In the genomic region with DNA sequence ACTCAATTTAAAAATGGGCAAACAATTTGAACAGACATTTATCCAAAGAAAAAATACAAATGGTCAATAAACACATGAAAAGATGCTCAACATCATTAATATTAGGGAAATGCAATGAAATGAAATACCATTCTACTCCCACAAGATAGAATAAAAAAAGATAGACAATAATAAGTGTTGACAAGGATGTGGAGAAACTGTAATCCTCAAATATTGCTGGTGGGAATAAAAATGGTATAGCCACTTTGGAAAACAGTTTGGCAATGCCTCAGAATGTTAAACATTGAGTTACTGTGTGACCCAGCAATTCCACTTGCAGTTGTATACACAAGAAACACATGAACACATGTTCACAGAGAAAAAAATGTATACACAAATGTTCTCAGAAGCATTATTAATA, we compare ENCODE assay signal across 1 cellular context.
TF ChIP-seq lines count a peak whose summit lies in the region.

No MANE protein-coding gene starts in this region.

TF ChIP-seq in K562, 482 proteins besides CTCF, POLR2A, EP300 and RAD21 (continued from another document):
- TF ChIP-seq, protein P1, sequence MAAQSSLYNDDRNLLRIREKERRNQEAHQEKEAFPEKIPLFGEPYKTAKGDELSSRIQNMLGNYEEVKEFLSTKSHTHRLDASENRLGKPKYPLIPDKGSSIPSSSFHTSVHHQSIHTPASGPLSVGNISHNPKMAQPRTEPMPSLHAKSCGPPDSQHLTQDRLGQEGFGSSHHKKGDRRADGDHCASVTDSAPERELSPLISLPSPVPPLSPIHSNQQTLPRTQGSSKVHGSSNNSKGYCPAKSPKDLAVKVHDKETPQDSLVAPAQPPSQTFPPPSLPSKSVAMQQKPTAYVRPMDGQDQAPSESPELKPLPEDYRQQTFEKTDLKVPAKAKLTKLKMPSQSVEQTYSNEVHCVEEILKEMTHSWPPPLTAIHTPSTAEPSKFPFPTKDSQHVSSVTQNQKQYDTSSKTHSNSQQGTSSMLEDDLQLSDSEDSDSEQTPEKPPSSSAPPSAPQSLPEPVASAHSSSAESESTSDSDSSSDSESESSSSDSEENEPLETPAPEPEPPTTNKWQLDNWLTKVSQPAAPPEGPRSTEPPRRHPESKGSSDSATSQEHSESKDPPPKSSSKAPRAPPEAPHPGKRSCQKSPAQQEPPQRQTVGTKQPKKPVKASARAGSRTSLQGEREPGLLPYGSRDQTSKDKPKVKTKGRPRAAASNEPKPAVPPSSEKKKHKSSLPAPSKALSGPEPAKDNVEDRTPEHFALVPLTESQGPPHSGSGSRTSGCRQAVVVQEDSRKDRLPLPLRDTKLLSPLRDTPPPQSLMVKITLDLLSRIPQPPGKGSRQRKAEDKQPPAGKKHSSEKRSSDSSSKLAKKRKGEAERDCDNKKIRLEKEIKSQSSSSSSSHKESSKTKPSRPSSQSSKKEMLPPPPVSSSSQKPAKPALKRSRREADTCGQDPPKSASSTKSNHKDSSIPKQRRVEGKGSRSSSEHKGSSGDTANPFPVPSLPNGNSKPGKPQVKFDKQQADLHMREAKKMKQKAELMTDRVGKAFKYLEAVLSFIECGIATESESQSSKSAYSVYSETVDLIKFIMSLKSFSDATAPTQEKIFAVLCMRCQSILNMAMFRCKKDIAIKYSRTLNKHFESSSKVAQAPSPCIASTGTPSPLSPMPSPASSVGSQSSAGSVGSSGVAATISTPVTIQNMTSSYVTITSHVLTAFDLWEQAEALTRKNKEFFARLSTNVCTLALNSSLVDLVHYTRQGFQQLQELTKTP (IDR thresholded peaks at IDR 0.05; ENCODE audit: low read depth in 1 of 2, partially characterized antibody in 2 of 2) = peak in 1 of 2 experiments; percentile 29
